In genomic region chr6:4474810-4475209, GRCh38 we compare ENCODE assay signal across 14 cellular contexts.
A peak's percentile ranks its signal among the peaks of the same experiment; 100 is the strongest.
DNase-seq lines count a peak whose midpoint lies in the region; ATAC-seq, FAIRE-seq and TF ChIP-seq lines count a peak whose summit lies in the region.
"Had no signal": no experiment of that assay in that cellular context is flagged by ENCODE, and none has a peak within 500 bp of the region (broad histone marks: within the 10 kb centered on the region; RNA-seq: fewer than 3 reads in every experiment).

No MANE protein-coding gene starts in this region.

- H3K56ac ChIP-seq in H1 (replicated peaks; ENCODE audit: insufficient read length, low read depth, low read length), result no peak overlapping the region

- no peak overlapping the region for H4K5ac ChIP-seq in H1 (ENCODE audit: insufficient read length, low read depth, low read length)

- no peak overlapping the region for H4K8ac ChIP-seq in H1 (ENCODE audit: extremely low read depth, insufficient read depth, low read length)

- TF ChIP-seq EP300 in H1 (IDR thresholded peaks at IDR 0.05; ENCODE audit: borderline replicate concordance in 1 of 2, low read depth in 2 of 2, low read length in 2 of 2), result no peak

- H3K23ac ChIP-seq in H1 (ENCODE audit: insufficient read length), result no peak overlapping the region

- H3K4me2 ChIP-seq in H1 (ENCODE audit: insufficient read depth in 1 of 2, low read depth in 2 of 2, low read length in 2 of 2), result no peak overlapping the region
- H3K4me2 ChIP-seq: BLaER1 treated with 17β-estradiol and CSF1 and Interleukin-3, amounts not matched to agents 10 nM and 100 nM had no signal

- H3K36me3 ChIP-seq in H1 (ENCODE audit: control insufficient read depth in 2 of 4, insufficient read depth in 4 of 4, low read length in 3 of 4), result no peaks in the 10 kb centered on the region

- WGBS in H1 (ENCODE audit: extremely low coverage in 1 of 2, insufficient coverage in 1 of 2, insufficient read length in 1 of 2, insufficient replicate concordance in 2 of 2, low coverage in 1 of 2, low lambda C conversion rate in 2 of 2, missing lambda C conversion rate in 1 of 2), 2 experiments, result 94% methylated on average over 4 of the region's 4 CpGs; no CpG with 5 or more reads in 1 of the 2 experiments

- no peak overlapping the region for H3K27ac ChIP-seq in H1 (ENCODE audit: low read depth, low read length)
- H3K27ac ChIP-seq: BLaER1 treated with 17β-estradiol and CSF1 and Interleukin-3, amounts not matched to agents 10 nM and 100 nM; GM23248 had no signal

- no peak overlapping the region for H2BK5ac ChIP-seq in H1 (ENCODE audit: low read depth, low read length)

- H2BK20ac ChIP-seq in H1 (ENCODE audit: low read length), result no peak overlapping the region

- no peak overlapping the region for H3K18ac ChIP-seq in H1 (ENCODE audit: extremely low read depth, low read length)

- no peak overlapping the region for H2AFZ ChIP-seq in H1 (ENCODE audit: low read length)
- H2AFZ ChIP-seq: GM23248 had no signal

- no peaks in the 10 kb centered on the region for H3K9me3 ChIP-seq in H1 (ENCODE audit: insufficient read depth in 2 of 2, low read depth in 1 of 2, low read length in 1 of 2)
- no peaks in the 10 kb centered on the region for H3K9me3 ChIP-seq in T-helper 17 cell (ENCODE audit: control insufficient read depth, low read length, poor library complexity, severe bottlenecking)

- peaks cover 0 to 13% (median 4%) of the 10 kb centered on the region in 4 experiments; a peak in 3 of 7 replicates for H3K4me1 ChIP-seq in H1 (replicated peaks in 1 of 4; ENCODE audit: control insufficient read depth in 3 of 4, insufficient read depth in 4 of 4, low read length in 3 of 4)
- H3K4me1 ChIP-seq: BLaER1 treated with 17β-estradiol and CSF1 and Interleukin-3, amounts not matched to agents 10 nM and 100 nM had no signal

- H3K4me3 ChIP-seq in GM12865 (ENCODE audit: low read depth, low read length) (no peak overlapping the region), H1 (ENCODE audit: extremely low read depth in 1 of 4, insufficient read depth in 2 of 4, low read depth in 3 of 4, low read length in 4 of 4) (no peak overlapping the region)
- H3K4me3 ChIP-seq: BLaER1 treated with 17β-estradiol and CSF1 and Interleukin-3, amounts not matched to agents 10 nM and 100 nM; GM23248 had no signal

- H3K4me3 Mint-ChIP-seq in stimulated activated naive B cell treated with anti-CD40 and anti-IgM and Interleukin-4, amounts not matched to agents 10 μg/mL and 1 μg/mL and 100 μg/mL, for 72 hours, result no peak overlapping the region
- no peak overlapping the region for H3K4me3 Mint-ChIP-seq in T-helper 17 cell
- H3K4me3 Mint-ChIP-seq: CD4-positive, alpha-beta memory T cell had no signal

- FAIRE-seq in H1 (lab: Jason Lieb, UNC), result no peak
- FAIRE-seq: GM18507 had no signal

- H3K79me2 ChIP-seq in H1 (ENCODE audit: control insufficient read depth in 1 of 2, insufficient read depth in 2 of 2, low read length in 2 of 2), result no peaks in the 10 kb centered on the region

- H3K14ac ChIP-seq in H1 (ENCODE audit: insufficient read length), result no peak overlapping the region

- peaks cover 9 to 14% of the 10 kb centered on the region in 2 donors for H3K4me1 Mint-ChIP-seq in stimulated activated naive B cell treated with anti-CD40 and anti-IgM and Interleukin-4, amounts not matched to agents 10 μg/mL and 1 μg/mL and 100 μg/mL, for 72 hours
- no peaks in the 10 kb centered on the region for H3K4me1 Mint-ChIP-seq in T-helper 17 cell
- H3K4me1 Mint-ChIP-seq: CD4-positive, alpha-beta memory T cell had no signal

- POLR2A ChIA-PET in H1 (lab: Charles Lee; ENCODE audit: partially characterized antibody), result no interaction called here

- H3K27me3 Mint-ChIP-seq in stimulated activated naive B cell treated with anti-CD40 and anti-IgM and Interleukin-4, amounts not matched to agents 10 μg/mL and 1 μg/mL and 100 μg/mL, for 72 hours, result peaks cover 7 to 17% of the 10 kb centered on the region in 2 donors
- peaks cover 8% of the 10 kb centered on the region for H3K27me3 Mint-ChIP-seq in T-helper 17 cell

- no peak for TF ChIP-seq CTCF in GM12865 (IDR thresholded peaks at IDR 0.05; ENCODE audit: insufficient read depth, low read depth, low read length, missing control alignments)
- no peak for TF ChIP-seq CTCF in H1 (IDR thresholded peaks at IDR 0.05; ENCODE audit: control extremely low read depth in 1 of 3, insufficient read depth in 1 of 3, low read depth in 1 of 3, low read length in 3 of 3)

- no peak overlapping the region for H2BK15ac ChIP-seq in H1 (ENCODE audit: low read length)

- no peak overlapping the region for H3K9ac ChIP-seq in H1 (replicated peaks in 1 of 4; ENCODE audit: extremely low read depth in 1 of 4, low read depth in 3 of 4, low read length in 3 of 4)
- H3K9ac ChIP-seq: BLaER1 treated with 17β-estradiol and CSF1 and Interleukin-3, amounts not matched to agents 10 nM and 100 nM; GM23248 had no signal

- no peaks in the 10 kb centered on the region for H3K23me2 ChIP-seq in H1 (ENCODE audit: low read depth, low read length)

- no peaks in the 10 kb centered on the region; a peak in 2 of 7 replicates for H3K27me3 ChIP-seq in H1 (replicated peaks in 1 of 4; ENCODE audit: control insufficient read depth in 3 of 4, extremely low read depth in 1 of 4, insufficient read depth in 3 of 4, low read length in 3 of 4)
- H3K27me3 ChIP-seq: BLaER1 treated with 17β-estradiol and CSF1 and Interleukin-3, amounts not matched to agents 10 nM and 100 nM had no signal

- H4K91ac ChIP-seq in H1 (replicated peaks; ENCODE audit: insufficient read length, low read length), result no peak overlapping the region

- H3K36me3 Mint-ChIP-seq in activated naive CD4-positive, alpha-beta T cell treated with anti-CD3 and anti-CD28 coated beads, Interleukin-2, amount 50 U/mL, for 72 hours, result peaks cover 14 to 19% of the 10 kb centered on the region in 2 donors
- H3K36me3 Mint-ChIP-seq in stimulated activated naive B cell treated with anti-CD40 and anti-IgM and Interleukin-4, amounts not matched to agents 10 μg/mL and 1 μg/mL and 100 μg/mL, for 72 hours, result peaks cover 5 to 13% of the 10 kb centered on the region in 2 donors
- H3K36me3 Mint-ChIP-seq in T-helper 17 cell (ENCODE audit: low read depth), result no peaks in the 10 kb centered on the region

- H3K27ac Mint-ChIP-seq in activated naive CD4-positive, alpha-beta T cell treated with anti-CD3 and anti-CD28 coated beads, Interleukin-2, amount 50 U/mL, for 72 hours, result no peak overlapping the region
- H3K27ac Mint-ChIP-seq in stimulated activated naive B cell treated with anti-CD40 and anti-IgM and Interleukin-4, amounts not matched to agents 10 μg/mL and 1 μg/mL and 100 μg/mL, for 72 hours, result no peak overlapping the region
- H3K27ac Mint-ChIP-seq in T-helper 17 cell, result no peak overlapping the region
- H3K27ac Mint-ChIP-seq: CD4-positive, alpha-beta memory T cell had no signal

- H3K4ac ChIP-seq in H1 (replicated peaks; ENCODE audit: insufficient read length, low read depth, low read length), result no peak overlapping the region

- peak; percentile 22 to 47 for ATAC-seq in activated naive CD4-positive, alpha-beta T cell treated with anti-CD3 and anti-CD28 coated beads, Interleukin-2, amount 50 U/mL, for 72 hours
- ATAC-seq in stimulated activated naive B cell treated with anti-CD40 and anti-IgM and Interleukin-4, amounts not matched to agents 10 μg/mL and 1 μg/mL and 100 μg/mL, for 72 hours (replicated peaks), result peak; percentile 60 to 87
- ATAC-seq in T-helper 17 cell (no peak), HG02642 (IDR thresholded peaks at IDR 0.05; ENCODE audit: poor library complexity, unreplicated experiment) (no peak)

- H2BK12ac ChIP-seq in H1 (ENCODE audit: low read depth, low read length), result peak overlapping the region; percentile 51; the same call in 1 of the 2 replicates

- no peaks in the 10 kb centered on the region for H3K79me1 ChIP-seq in H1 (ENCODE audit: low read depth, low read length)

- DNase-seq in activated naive CD4-positive, alpha-beta T cell treated with anti-CD3 and anti-CD28 coated beads, Interleukin-2, amount 50 U/mL, for 72 hours (ENCODE audit: low spot score in 2 of 2), result no peak
- no peak for DNase-seq in activated naive CD4-positive, alpha-beta T cell (lab: John Stamatoyannopoulos, UW)
- peak; percentile 37 for DNase-seq in GM12865 (ENCODE audit: low read depth)
- no peak for DNase-seq in H1 (ENCODE audit: low read depth in 1 of 2, low spot score in 2 of 2)
- DNase-seq in stimulated activated naive B cell treated with anti-CD40 and anti-IgM and Interleukin-4, amounts not matched to agents 10 μg/mL and 1 μg/mL and 100 μg/mL, for 72 hours, result peak; percentile 7
- DNase-seq in T-helper 17 cell, result no peak
- DNase-seq: ACHN; CD4-positive, alpha-beta memory T cell; DMS79; GM23248; H7 had no signal

- no peak for TF ChIP-seq RAD21 in H1 (IDR thresholded peaks at IDR 0.05 in 1 of 2, conservative IDR thresholded peaks at IDR 0.05 in 1 of 2; ENCODE audit: low read depth in 2 of 2, low read length in 2 of 2)

- no peak for TF ChIP-seq POLR2A in H1 (IDR thresholded peaks at IDR 0.05; ENCODE audit: control extremely low read depth in 1 of 2, low read depth in 2 of 2, low read length in 2 of 2)

- CTCF ChIA-PET in H1 (lab: Charles Lee; ENCODE audit: partially characterized antibody), result no interaction called here

- H2AK5ac ChIP-seq in H1 (ENCODE audit: low read depth, low read length), result no peak overlapping the region

- H4K20me1 ChIP-seq in H1 (replicated peaks in 1 of 2; ENCODE audit: control insufficient read depth in 1 of 2, insufficient read depth in 2 of 2, low read length in 2 of 2), result no peaks in the 10 kb centered on the region
- H4K20me1 ChIP-seq: BLaER1 treated with 17β-estradiol and CSF1 and Interleukin-3, amounts not matched to agents 10 nM and 100 nM had no signal

- H2BK120ac ChIP-seq in H1 (replicated peaks; ENCODE audit: low read depth, low read length), result no peak overlapping the region

- H3K9me3 Mint-ChIP-seq in activated naive CD4-positive, alpha-beta T cell treated with anti-CD3 and anti-CD28 coated beads, Interleukin-2, amount 50 U/mL, for 72 hours, result peaks cover 22 to 23% of the 10 kb centered on the region in 2 donors
- peaks cover 19 to 20% of the 10 kb centered on the region in 2 donors for H3K9me3 Mint-ChIP-seq in stimulated activated naive B cell treated with anti-CD40 and anti-IgM and Interleukin-4, amounts not matched to agents 10 μg/mL and 1 μg/mL and 100 μg/mL, for 72 hours

TF ChIP-seq in H1, 55 proteins besides CTCF, POLR2A, EP300 and RAD21 (continues in another document):
- no peak for TF ChIP-seq ATF3 (IDR thresholded peaks at IDR 0.05; ENCODE audit: insufficient read depth, low read depth, low read length)
- TF ChIP-seq SP2 (IDR thresholded peaks at IDR 0.05; ENCODE audit: low read length), result no peak
- TF ChIP-seq CEBPB (IDR thresholded peaks at IDR 0.05; ENCODE audit: low read depth, low read length), result no peak
- TF ChIP-seq RFX5 (IDR thresholded peaks at IDR 0.05; ENCODE audit: borderline replicate concordance, low read depth, low read length), result no peak
- no peak for TF ChIP-seq MAX (IDR thresholded peaks at IDR 0.05)
- TF ChIP-seq CHD2 (IDR thresholded peaks at IDR 0.05; ENCODE audit: low read length), result no peak

Comparison
In these comparisons a context has a peak if more than half of its experiments do, and no peak if none do; other contexts are left out.
1. ATAC-seq: peak in activated naive CD4-positive, alpha-beta T cell treated with anti-CD3 and anti-CD28 coated beads, Interleukin-2, amount 50 U/mL, for 72 hours (2 of 2) and stimulated activated naive B cell treated with anti-CD40 and anti-IgM and Interleukin-4, amounts not matched to agents 10 μg/mL and 1 μg/mL and 100 μg/mL, for 72 hours (2 of 2); none in T-helper 17 cell (single experiment) and HG02642 (single experiment).
2. DNase-seq: peak in GM12865 (single experiment) and stimulated activated naive B cell treated with anti-CD40 and anti-IgM and Interleukin-4, amounts not matched to agents 10 μg/mL and 1 μg/mL and 100 μg/mL, for 72 hours (single experiment); none in activated naive CD4-positive, alpha-beta T cell treated with anti-CD3 and anti-CD28 coated beads, Interleukin-2, amount 50 U/mL, for 72 hours (0 of 2), activated naive CD4-positive, alpha-beta T cell (0 of 4), H1 (0 of 2) and T-helper 17 cell (0 of 3).